Comparison of ENCODE assay signal across 11 cellular contexts in genomic region chr7:138542183-138542582, GRCh38.
DNase-seq lines count a peak whose midpoint lies in the region; ATAC-seq and TF ChIP-seq lines count a peak whose summit lies in the region.
"Had no signal": no experiment of that assay in that cellular context is flagged by ENCODE, and none has a peak within 500 bp of the region (broad histone marks: within the 10 kb centered on the region; RNA-seq: fewer than 3 reads in every experiment).

No MANE protein-coding gene starts in this region.

- TF ChIP-seq CTCF in GM06990 (IDR thresholded peaks at IDR 0.05; ENCODE audit: insufficient read depth, low read length, poor library complexity, severe bottlenecking) (no peak), BE2C (IDR thresholded peaks at IDR 0.05; ENCODE audit: low read depth, low read length) (no peak)

- no peaks in the 10 kb centered on the region for H3K4me1 ChIP-seq in BE2C

- DNase-seq in GM06990 (ENCODE audit: extremely low read depth, insufficient read length): peak; percentile 28
- no peak for DNase-seq in NCI-H2107 treated with DMSO at 0.1 percent for 48 hours (lab: John Stamatoyannopoulos, UW; ENCODE audit: unreplicated experiment)
- no peak for DNase-seq in BE2C
- DNase-seq in cardiac septum (ENCODE audit: low spot score): no peak
- DNase-seq in NCI-H226: no peak
- DNase-seq: activated CD4-positive, alpha-beta T cell treated with anti-CD3 and anti-CD28 coated beads for 4 hours; stimulated activated CD4-positive, alpha-beta T cell treated with anti-CD3 and anti-CD28 coated beads, Interleukin-1b, Interleukin-23, amount 100 ng/mL, for 48 hours; substantia nigra had no signal

- ATAC-seq in GM19043 (IDR thresholded peaks at IDR 0.05; ENCODE audit: low read depth, unreplicated experiment) (peak; percentile 91), HG02588 (IDR thresholded peaks at IDR 0.05; ENCODE audit: unreplicated experiment) (peak; percentile 82), HG03432 (IDR thresholded peaks at IDR 0.05; ENCODE audit: unreplicated experiment) (peak; percentile 96)

- H3K27me3 ChIP-seq in GM06990 (replicated peaks; ENCODE audit: control insufficient read depth, insufficient read depth, low read length) (no peaks in the 10 kb centered on the region), BE2C (no peaks in the 10 kb centered on the region)

- H3K4me3 ChIP-seq in GM06990 (replicated peaks; ENCODE audit: low read depth, low read length) (no peak overlapping the region), BE2C (ENCODE audit: low read depth, low read length) (no peak overlapping the region)

- H3K9me3 ChIP-seq in BE2C: no peaks in the 10 kb centered on the region

- no peaks in the 10 kb centered on the region; the same call in none of the 2 replicates for H3K36me3 ChIP-seq in GM06990 (ENCODE audit: control insufficient read depth, insufficient read depth, low read length)
- H3K36me3 ChIP-seq in BE2C: peaks cover 78% of the 10 kb centered on the region

- intact Hi-C loops in cardiac septum (cut with DNase I): no loop called here
